1 cellular context compared by ENCODE assay signal in genomic region chr4:111798840-111799239, GRCh38.
TF ChIP-seq lines count a peak whose summit lies in the region.

No MANE protein-coding gene starts in this region.

TF ChIP-seq in WTC11, 78 proteins besides CTCF, POLR2A, EP300 and RAD21 (continued from another document):
- no peak for TF ChIP-seq ATF2 (CRISPR knock-in tag; IDR thresholded peaks at IDR 0.05; ENCODE audit: borderline replicate concordance, low read depth)
- TF ChIP-seq MLX (CRISPR knock-in tag; IDR thresholded peaks at IDR 0.05): no peak
- TF ChIP-seq SOX15 (CRISPR knock-in tag; IDR thresholded peaks at IDR 0.05): no peak
- TF ChIP-seq SMAD4 (CRISPR knock-in tag; IDR thresholded peaks at IDR 0.05): no peak
- TF ChIP-seq RORB (CRISPR knock-in tag; IDR thresholded peaks at IDR 0.05): no peak
- no peak for TF ChIP-seq IRF1 (CRISPR knock-in tag; IDR thresholded peaks at IDR 0.05)
- no peak for TF ChIP-seq E2F5 (CRISPR knock-in tag; IDR thresholded peaks at IDR 0.05)
- no peak for TF ChIP-seq ZNF512 (CRISPR knock-in tag; IDR thresholded peaks at IDR 0.05; ENCODE audit: borderline replicate concordance)
- TF ChIP-seq ZNF423 (CRISPR knock-in tag; IDR thresholded peaks at IDR 0.05): no peak
- TF ChIP-seq ZNF281 (CRISPR knock-in tag; IDR thresholded peaks at IDR 0.05): no peak
- no peak for TF ChIP-seq ZMAT4 (CRISPR knock-in tag; IDR thresholded peaks at IDR 0.05)
- no peak for TF ChIP-seq ESRRA (CRISPR knock-in tag; IDR thresholded peaks at IDR 0.05; ENCODE audit: borderline replicate concordance)
- TF ChIP-seq SMAD3 (CRISPR knock-in tag; IDR thresholded peaks at IDR 0.05; ENCODE audit: borderline replicate concordance): no peak
